Comparison of ENCODE assay signal across 8 cellular contexts in the genomic region with DNA sequence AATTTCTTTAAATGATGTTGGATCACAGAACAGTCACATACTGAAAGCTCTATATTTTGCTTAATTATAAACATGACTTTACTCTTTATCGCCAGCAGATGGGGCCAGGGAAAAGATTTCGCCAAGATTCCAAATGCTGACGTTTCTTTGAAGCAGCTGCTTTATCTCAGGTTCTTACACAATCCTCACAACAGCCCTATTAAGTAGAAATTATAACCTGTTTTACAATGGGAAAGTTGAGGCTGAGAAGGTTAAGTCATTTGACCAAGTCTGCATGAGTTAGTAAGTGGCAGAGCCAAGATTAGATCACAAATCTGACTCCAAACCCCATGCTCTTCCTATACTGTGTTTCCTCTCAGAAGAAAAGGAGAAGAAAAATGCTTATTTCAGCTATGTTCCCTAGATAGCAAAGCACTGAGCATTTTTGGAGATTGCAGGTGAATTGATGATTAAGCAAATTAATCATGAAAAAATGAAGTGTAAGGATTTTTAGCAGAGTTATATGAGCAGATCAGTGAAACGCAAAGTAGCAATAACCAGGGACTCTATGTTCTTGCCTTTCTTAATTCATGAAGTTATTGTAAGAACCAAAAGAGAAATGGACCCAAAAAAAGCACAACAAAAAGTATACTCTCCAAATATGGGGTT.
DNase-seq lines count a peak whose midpoint lies in the region; ATAC-seq and TF ChIP-seq lines count a peak whose summit lies in the region.

No MANE protein-coding gene starts in this region.

- no peak overlapping the region for H3K27ac Mint-ChIP-seq in activated CD4-positive, alpha-beta T cell treated with anti-CD3 and anti-CD28 coated beads for 36 hours

- peak; percentile 20 for DNase-seq in activated CD4-positive, alpha-beta T cell treated with anti-CD3 and anti-CD28 coated beads for 36 hours
- DNase-seq in activated CD4-positive, alpha-beta T cell treated with anti-CD3 and anti-CD28 coated beads, Interleukin-2, amount 50 U/mL, for 4 hours = no peak
- DNase-seq in NCI-H2227 (lab: John Stamatoyannopoulos, UW; ENCODE audit: unreplicated experiment) (peak; percentile 14), choroid plexus epithelial cell (ENCODE audit: low read depth) (peak; percentile 93), mucosa of descending colon (peak in 1 of 3 donors; percentile 10), activated T-cell treated with anti-CD3 and anti-CD28 coated beads for 4 hours (no peak)
- no peak for DNase-seq in activated CD4-positive, CD25-positive, alpha-beta regulatory T cell (lab: John Stamatoyannopoulos, UW)

- H3K4me3 ChIP-seq in choroid plexus epithelial cell (ENCODE audit: low read depth, low read length) = no peak overlapping the region
- no peak overlapping the region for H3K4me3 ChIP-seq in mucosa of descending colon

- CTCF ChIA-PET in activated CD4-positive, alpha-beta T cell treated with anti-CD3 and anti-CD28 coated beads for 36 hours (lab: Charles Lee) = interaction anchor here (0.7 to 1.3 kb wide), 2 partner anchors 8 to 139 kb away, joined by 5 to 6 read pairs; no protein-coding TSS in a partner anchor

- H3K9me3 ChIP-seq in mucosa of descending colon = peaks cover under 1% of the 10 kb centered on the region

- peaks cover 7% of the 10 kb centered on the region for H3K27me3 Mint-ChIP-seq in activated CD4-positive, alpha-beta T cell treated with anti-CD3 and anti-CD28 coated beads for 36 hours

- H3K36me3 Mint-ChIP-seq in activated CD4-positive, alpha-beta T cell treated with anti-CD3 and anti-CD28 coated beads for 36 hours (ENCODE audit: low read depth) = no peaks in the 10 kb centered on the region

- no peaks in the 10 kb centered on the region for H3K9me3 Mint-ChIP-seq in activated CD4-positive, alpha-beta T cell treated with anti-CD3 and anti-CD28 coated beads for 36 hours (ENCODE audit: low read depth)

- H3K36me3 ChIP-seq in mucosa of descending colon (ENCODE audit: low read depth) = no peaks in the 10 kb centered on the region

- no peak overlapping the region for H3K4me3 Mint-ChIP-seq in activated CD4-positive, alpha-beta T cell treated with anti-CD3 and anti-CD28 coated beads for 36 hours

- no peaks in the 10 kb centered on the region for H3K4me1 Mint-ChIP-seq in activated CD4-positive, alpha-beta T cell treated with anti-CD3 and anti-CD28 coated beads for 36 hours

- POLR2A ChIA-PET in activated CD4-positive, alpha-beta T cell treated with anti-CD3 and anti-CD28 coated beads for 36 hours (lab: Charles Lee) = no interaction called here

- ATAC-seq in activated CD4-positive, alpha-beta T cell treated with anti-CD3 and anti-CD28 coated beads for 36 hours = peak; percentile 33
- peak; percentile 59 for ATAC-seq in HG02588 (IDR thresholded peaks at IDR 0.05; ENCODE audit: unreplicated experiment)
- ATAC-seq in mucosa of descending colon = peak; percentile 41

- TF ChIP-seq CTCF in choroid plexus epithelial cell (conservative IDR thresholded peaks at IDR 0.05; ENCODE audit: low read depth, low read length) (peak; percentile 79), mucosa of descending colon (IDR thresholded peaks at IDR 0.05) (no peak)

- intact Hi-C loops in activated CD4-positive, alpha-beta T cell treated with anti-CD3 and anti-CD28 coated beads for 36 hours (cut with DNase I, micrococcal nuclease) = loop anchor here in 1 of 2 experiments (5.0 kb wide), 1 partner anchor 881 kb away; no protein-coding TSS in a partner anchor
- intact Hi-C loops in mucosa of descending colon (cut with DNase I, micrococcal nuclease) = no loop called here

- no peaks in the 10 kb centered on the region for H3K4me1 ChIP-seq in mucosa of descending colon (ENCODE audit: low read depth)

Comparison
In these comparisons a context has a peak if more than half of its experiments do, and no peak if none do; other contexts are left out.
1. DNase-seq: peak in activated CD4-positive, alpha-beta T cell treated with anti-CD3 and anti-CD28 coated beads for 36 hours (single experiment), NCI-H2227 (single experiment) and choroid plexus epithelial cell (single experiment); none in activated CD4-positive, alpha-beta T cell treated with anti-CD3 and anti-CD28 coated beads, Interleukin-2, amount 50 U/mL, for 4 hours (0 of 2), activated CD4-positive, CD25-positive, alpha-beta regulatory T cell (0 of 4) and activated T-cell treated with anti-CD3 and anti-CD28 coated beads for 4 hours (single experiment).
2. Peak in every context shown above with its lines, with median percentiles within 50 percentile points of each other: ATAC-seq.